9 cellular contexts compared by ENCODE assay signal in genomic region chr22:24772493-24773220, GRCh38. TPM values are rescaled to one million over a fixed set of nuclear protein-coding genes. Genes with fewer than 3 reads are reported as not detected.
A peak's percentile ranks its signal among the peaks of the same experiment; 100 is the strongest.
DNase-seq lines count a peak whose midpoint lies in the region; ATAC-seq and TF ChIP-seq lines count a peak whose summit lies in the region.
"Had no signal": no experiment of that assay in that cellular context is flagged by ENCODE, and none has a peak within 500 bp of the region (broad histone marks: within the 10 kb centered on the region; RNA-seq: fewer than 3 reads in every experiment).

No MANE protein-coding gene starts in this region.

- DNase-seq in cardiac muscle cell (ENCODE audit: low read depth in 1 of 2, low spot score in 1 of 2) (peak; percentile 53 to 83), left ventricle myocardium superior (no peak), SJCRH30 (peak; percentile 32 to 63), right cardiac atrium (no peak), ureter (ENCODE audit: low spot score) (peak; percentile 24), CD1c-positive myeloid dendritic cell (ENCODE audit: extremely low spot score) (no peak)
- DNase-seq: GDM1 had no signal

- no peak overlapping the region for H3K4me3 ChIP-seq in cardiac muscle cell
- H3K4me3 ChIP-seq in SJCRH30 = no peak overlapping the region
- no peak overlapping the region for H3K4me3 ChIP-seq in right cardiac atrium (ENCODE audit: low read length)

- H3K4me1 ChIP-seq in cardiac muscle cell (ENCODE audit: low read depth) (no peaks in the 10 kb centered on the region), SJCRH30 (0 out of 2 replicates have a peak, but pooled peaks cover 2% of the 10 kb centered on the region), right cardiac atrium (ENCODE audit: control insufficient read depth, insufficient read depth, low read length) (no peaks in the 10 kb centered on the region)

- H3K36me3 ChIP-seq in cardiac muscle cell = no peaks in the 10 kb centered on the region
- H3K36me3 ChIP-seq in SJCRH30 = no peaks in the 10 kb centered on the region

- 46% methylated on average over 7 of the region's 7 CpGs for WGBS in right cardiac atrium

- ATAC-seq in left ventricle myocardium superior = no peak
- peak; percentile 16 to 58 for ATAC-seq in right cardiac atrium
- ATAC-seq in HG03045 (IDR thresholded peaks at IDR 0.05; ENCODE audit: unreplicated experiment) = no peak
- no peak for ATAC-seq in GM18867 (IDR thresholded peaks at IDR 0.05; ENCODE audit: unreplicated experiment)

- H3K27me3 ChIP-seq in cardiac muscle cell (no peaks in the 10 kb centered on the region), SJCRH30 (peaks cover 16% of the 10 kb centered on the region), right cardiac atrium (ENCODE audit: control insufficient read depth, insufficient read depth) (no peaks in the 10 kb centered on the region)

- peak; percentile 89 for TF ChIP-seq CTCF in cardiac muscle cell (IDR thresholded peaks at IDR 0.05; ENCODE audit: low read depth, low read length)

- H3K27ac ChIP-seq in cardiac muscle cell = no peak overlapping the region
- no peak overlapping the region for H3K27ac ChIP-seq in SJCRH30
- H3K27ac ChIP-seq in right cardiac atrium (ENCODE audit: low read length) = no peak overlapping the region

- intact Hi-C loops in left ventricle myocardium superior (cut with micrococcal nuclease) (no loop called here), right cardiac atrium (cut with DNase I) (loop anchor here in 2 of 4 donors (5.0 to 10.0 kb wide), 2 partner anchors 80 to 282 kb away; no protein-coding TSS in a partner anchor)

- H3K9me3 ChIP-seq in cardiac muscle cell (ENCODE audit: low read depth) (no peaks in the 10 kb centered on the region), SJCRH30 (replicated peaks) (no peaks in the 10 kb centered on the region), right cardiac atrium (ENCODE audit: control insufficient read depth, low read length) (no peaks in the 10 kb centered on the region)

RNA-seq across cellular contexts. Expression of gene PIWIL3, which starts 1.9 kb away (rescaled TPM):
- total RNA-seq in cardiac muscle cell = not detected in 2 replicates
- polyA plus RNA-seq in cardiac muscle cell = not detected in 2 replicates
- total RNA-seq in left ventricle myocardium superior = not detected
- 0.02 TPM in 1 of 2 replicates, not detected in the other for total RNA-seq in SJCRH30 (2014; rRNA removed; shearing (Covaris generic))
- not detected for total RNA-seq in right cardiac atrium
- not detected for polyA plus RNA-seq in right cardiac atrium
- total RNA-seq in ureter = not detected

RNA-seq across cellular contexts. Expression of gene SGSM1, which starts 33.4 kb away (rescaled TPM):
- 0.25 and 0.39 TPM in 2 replicates for total RNA-seq in cardiac muscle cell
- polyA plus RNA-seq in cardiac muscle cell = not detected in 2 replicates
- total RNA-seq in left ventricle myocardium superior = 11.6 TPM
- not detected in 2 replicates for total RNA-seq in SJCRH30 (2014; rRNA removed; shearing (Covaris generic))
- total RNA-seq in right cardiac atrium = 10 to 100 TPM; 16.0 to 47.5 (median 36.7) TPM
- 15.0 TPM for polyA plus RNA-seq in right cardiac atrium
- 10.6 TPM for total RNA-seq in ureter

Comparison
In these comparisons a context has a peak if more than half of its experiments do, and no peak if none do; other contexts are left out.
1. DNase-seq: peak in cardiac muscle cell (2 of 2), SJCRH30 (2 of 2) and ureter (single experiment); none in left ventricle myocardium superior (single experiment), right cardiac atrium (0 of 3) and CD1c-positive myeloid dendritic cell (single experiment).
2. ATAC-seq: peak in right cardiac atrium (2 of 2); none in left ventricle myocardium superior (single experiment), HG03045 (single experiment) and GM18867 (single experiment).